1 cellular context compared by ENCODE assay signal in genomic region chr5:62043289-62044274, GRCh38.
TF ChIP-seq lines count a peak whose summit lies in the region.

No MANE protein-coding gene starts in this region.

TF ChIP-seq in GM23338, 12 proteins besides CTCF, POLR2A, EP300 and RAD21 (continued from another document):
- TF ChIP-seq REST (IDR thresholded peaks at IDR 0.05; ENCODE audit: unreplicated experiment) (no peak), CREB1 (CRISPR knock-in tag; IDR thresholded peaks at IDR 0.05; ENCODE audit: low read depth) (peak; percentile 36; the same call in 1 of the 2 replicates), ZNF114 (CRISPR knock-in tag; IDR thresholded peaks at IDR 0.05) (no peak), ZNF331 (CRISPR knock-in tag; IDR thresholded peaks at IDR 0.05; ENCODE audit: low read depth) (0 out of 2 replicates have a peak, but pooled peaks have one; percentile 3), EZH2phosphoT487 (IDR thresholded peaks at IDR 0.05; ENCODE audit: unreplicated experiment) (no peak), EZH2 (IDR thresholded peaks at IDR 0.05; ENCODE audit: low read depth, unreplicated experiment) (no peak)
